ENCODE assay signal across 23 cellular contexts in genomic region chr18:10864722-10865121, GRCh38.
A peak's percentile ranks its signal among the peaks of the same experiment; 100 is the strongest.
DNase-seq lines count a peak whose midpoint lies in the region; ATAC-seq, FAIRE-seq and TF ChIP-seq lines count a peak whose summit lies in the region.
"Had no signal": no experiment of that assay in that cellular context is flagged by ENCODE, and none has a peak within 500 bp of the region (broad histone marks: within the 10 kb centered on the region; RNA-seq: fewer than 3 reads in every experiment).

No MANE protein-coding gene starts in this region.

- H4K20me1 ChIP-seq in OCI-LY7 (ENCODE audit: insufficient read depth, low read length): no peaks in the 10 kb centered on the region
- H4K20me1 ChIP-seq: BLaER1 treated with 17β-estradiol and CSF1 and Interleukin-3, amounts not matched to agents 10 nM and 100 nM had no signal

- no peaks in the 10 kb centered on the region for H3K27me3 ChIP-seq in bronchial epithelial cell (ENCODE audit: control insufficient read depth, insufficient read depth, low read length)
- H3K27me3 ChIP-seq: BLaER1 treated with 17β-estradiol and CSF1 and Interleukin-3, amounts not matched to agents 10 nM and 100 nM had no signal

- TF ChIP-seq POLR2A in GM12891 (IDR thresholded peaks at IDR 0.05; ENCODE audit: low read depth, low read length) (no peak), lower leg skin (IDR thresholded peaks at IDR 0.05) (no peak)

- H3K4me1 ChIP-seq in HEK293 (ENCODE audit: control insufficient read depth, insufficient read depth, low read length): no peaks in the 10 kb centered on the region
- no peaks in the 10 kb centered on the region for H3K4me1 ChIP-seq in OCI-LY7 (ENCODE audit: insufficient read depth, low read length, poor library complexity, severe bottlenecking)
- H3K4me1 ChIP-seq: BLaER1 treated with 17β-estradiol and CSF1 and Interleukin-3, amounts not matched to agents 10 nM and 100 nM; Caco-2 had no signal

- intact Hi-C loops in OCI-LY7 (cut with micrococcal nuclease; ENCODE audit: unreplicated experiment): no loop called here
- intact Hi-C loops in lower leg skin (cut with DNase I; ENCODE audit: low total_unique reads): no loop called here
- intact Hi-C loops in Right ventricle myocardium inferior (cut with DNase I): no loop called here

- CTCF ChIA-PET in HEK293 (lab: Yijun Ruan, JAX) (interaction anchor here (0.6 kb wide), 1 partner anchor 39 kb away, joined by 3 read pairs; no protein-coding TSS in a partner anchor), OCI-LY7 (lab: Charles Lee; ENCODE audit: unreplicated experiment) (no interaction called here)

- TF ChIP-seq CTCF in HEK293 (tag by site-specific recombination; IDR thresholded peaks at IDR 0.05): no peak
- no peak for TF ChIP-seq CTCF in OCI-LY7 (conservative IDR thresholded peaks at IDR 0.05; ENCODE audit: low read length)
- no peak for TF ChIP-seq CTCF in bronchial epithelial cell (IDR thresholded peaks at IDR 0.05; ENCODE audit: insufficient read depth, low read length, severe bottlenecking)
- no peak for TF ChIP-seq CTCF in lower leg skin (IDR thresholded peaks at IDR 0.05)

- H3K4me3 ChIP-seq in HEK293 (ENCODE audit: low read depth, low read length) (no peak overlapping the region), OCI-LY7 (ENCODE audit: low read depth, low read length, poor library complexity, severe bottlenecking) (no peak overlapping the region), bronchial epithelial cell (ENCODE audit: low read depth, low read length) (no peak overlapping the region), lower leg skin (ENCODE audit: low read depth, poor library complexity, severe bottlenecking) (no peak overlapping the region)
- H3K4me3 ChIP-seq: BLaER1 treated with 17β-estradiol and CSF1 and Interleukin-3, amounts not matched to agents 10 nM and 100 nM had no signal

- H3K36me3 ChIP-seq in HEK293 (ENCODE audit: control insufficient read depth in 2 of 2, insufficient read depth in 1 of 2, low read length in 2 of 2): no peaks in the 10 kb centered on the region
- no peaks in the 10 kb centered on the region for H3K36me3 ChIP-seq in OCI-LY7 (ENCODE audit: insufficient read depth, low read length)
- H3K36me3 ChIP-seq in bronchial epithelial cell (ENCODE audit: control insufficient read depth, insufficient read depth, low read length): no peaks in the 10 kb centered on the region
- H3K36me3 ChIP-seq: BLaER1 treated with 17β-estradiol and CSF1 and Interleukin-3, amounts not matched to agents 10 nM and 100 nM had no signal

- H3K79me2 ChIP-seq in OCI-LY7 (ENCODE audit: insufficient read depth, low read depth, low read length): no peaks in the 10 kb centered on the region

- ATAC-seq in Right ventricle myocardium inferior: no peak
- no peak for ATAC-seq in GM21381 (IDR thresholded peaks at IDR 0.05; ENCODE audit: unreplicated experiment)
- ATAC-seq: CD8-positive, alpha-beta T cell had no signal

- POLR2A ChIA-PET in HEK293 (lab: Yijun Ruan, JAX) (no interaction called here), OCI-LY7 (lab: Charles Lee) (no interaction called here)

- no peak overlapping the region for H2AFZ ChIP-seq in OCI-LY7 (ENCODE audit: low read length)

- WGBS in lower leg skin, 2 donors: 81 to 85% methylated on average over 5 of the region's 5 CpGs

- H3K27ac ChIP-seq in HEK293 (ENCODE audit: extremely low read depth, low read depth, low read length) (no peak overlapping the region), OCI-LY7 (ENCODE audit: low read depth, low read length, poor library complexity, severe bottlenecking) (no peak overlapping the region)
- H3K27ac ChIP-seq: BLaER1 treated with 17β-estradiol and CSF1 and Interleukin-3, amounts not matched to agents 10 nM and 100 nM; C4-2B had no signal

- H3K9me2 ChIP-seq in OCI-LY7 (ENCODE audit: insufficient read depth, low read length): no peaks in the 10 kb centered on the region

- FAIRE-seq in GM12891 (lab: Jason Lieb, UNC) (peak; percentile 9), bronchial epithelial cell (lab: Jason Lieb, UNC) (peak; percentile 58)
- FAIRE-seq: A204.1, D721Med, G401.6, GM19239 had no signal

- H3K9me3 ChIP-seq in HEK293 (ENCODE audit: control insufficient read depth, insufficient read depth, low read depth, low read length) (no peaks in the 10 kb centered on the region), OCI-LY7 (ENCODE audit: low read length) (no peaks in the 10 kb centered on the region)
- H3K9me3 ChIP-seq: Caco-2 had no signal

- DNase-seq in GM12891 (ENCODE audit: insufficient read length, low spot score): no peak
- peak; percentile 29 for DNase-seq in OCI-LY7 (ENCODE audit: low spot score)
- no peak for DNase-seq in bronchial epithelial cell (ENCODE audit: low read depth)
- no peak for DNase-seq in AG20443 (ENCODE audit: low spot score)
- DNase-seq in lower leg skin (ENCODE audit: low spot score in 2 of 2): no peak
- no peak for DNase-seq in Right ventricle myocardium inferior (ENCODE audit: missing footprints)
- DNase-seq: 8988T; ACHN; AML-193; Caco-2; Calu3; CD4-positive, alpha-beta T cell; CD8-positive, alpha-beta T cell; DMS79 treated with DMSO at 0.1 percent for 48 hours; GF-D8 had no signal

- no TSS peak for BruUV-seq in OCI-LY7 (replicated peaks; lab: Mats Ljungman, UMichigan)

- no peak overlapping the region for H3K4me2 ChIP-seq in OCI-LY7 (ENCODE audit: low read length)
- H3K4me2 ChIP-seq: BLaER1 treated with 17β-estradiol and CSF1 and Interleukin-3, amounts not matched to agents 10 nM and 100 nM had no signal

TF ChIP-seq in GM12891, 5 proteins besides CTCF, POLR2A, EP300 and RAD21:
- TF ChIP-seq POU2F2 (IDR thresholded peaks at IDR 0.05; ENCODE audit: low read depth, low read length) (no peak), TAF1 (IDR thresholded peaks at IDR 0.05; ENCODE audit: low read depth, low read length) (no peak), PAX5 (IDR thresholded peaks at IDR 0.05; ENCODE audit: insufficient read depth, low read length, severe bottlenecking) (no peak), SPI1 (IDR thresholded peaks at IDR 0.05; ENCODE audit: low read depth, low read length) (no peak), POLR2AphosphoS5 (IDR thresholded peaks at IDR 0.05; ENCODE audit: low read depth, low read length) (no peak)

TF ChIP-seq in HEK293, 187 proteins besides CTCF, POLR2A, EP300 and RAD21 (continues in another document):
- TF ChIP-seq TRIM28 (IDR thresholded peaks at IDR 0.05; ENCODE audit: borderline replicate concordance, low read length) (peak; percentile 99), ZNF214 (tag by site-specific recombination; IDR thresholded peaks at IDR 0.05; ENCODE audit: borderline replicate concordance) (no peak), PRDM10 (tag by site-specific recombination; IDR thresholded peaks at IDR 0.05) (no peak), PRDM4 (tag by site-specific recombination; IDR thresholded peaks at IDR 0.05) (no peak), ZNF394 (tag by site-specific recombination; IDR thresholded peaks at IDR 0.05; ENCODE audit: borderline replicate concordance) (no peak), ZNF202 (tag by site-specific recombination; IDR thresholded peaks at IDR 0.05; ENCODE audit: borderline replicate concordance) (no peak), MYNN (tag by site-specific recombination; IDR thresholded peaks at IDR 0.05; ENCODE audit: borderline replicate concordance) (no peak), SCRT1 (tag by site-specific recombination; IDR thresholded peaks at IDR 0.05; ENCODE audit: borderline replicate concordance) (no peak), SETDB1 (IDR thresholded peaks at IDR 0.05; ENCODE audit: insufficient read length, low read length) (peak; percentile 96)
